ENCODE assay signal across 8 cellular contexts in genomic region chr14:102776761-102777710, GRCh38. TPM values are rescaled to one million over a fixed set of nuclear protein-coding genes. Genes with fewer than 3 reads are reported as not detected.
DNase-seq lines count a peak whose midpoint lies in the region; ATAC-seq lines count a peak whose summit lies in the region.

A gene with protein sequence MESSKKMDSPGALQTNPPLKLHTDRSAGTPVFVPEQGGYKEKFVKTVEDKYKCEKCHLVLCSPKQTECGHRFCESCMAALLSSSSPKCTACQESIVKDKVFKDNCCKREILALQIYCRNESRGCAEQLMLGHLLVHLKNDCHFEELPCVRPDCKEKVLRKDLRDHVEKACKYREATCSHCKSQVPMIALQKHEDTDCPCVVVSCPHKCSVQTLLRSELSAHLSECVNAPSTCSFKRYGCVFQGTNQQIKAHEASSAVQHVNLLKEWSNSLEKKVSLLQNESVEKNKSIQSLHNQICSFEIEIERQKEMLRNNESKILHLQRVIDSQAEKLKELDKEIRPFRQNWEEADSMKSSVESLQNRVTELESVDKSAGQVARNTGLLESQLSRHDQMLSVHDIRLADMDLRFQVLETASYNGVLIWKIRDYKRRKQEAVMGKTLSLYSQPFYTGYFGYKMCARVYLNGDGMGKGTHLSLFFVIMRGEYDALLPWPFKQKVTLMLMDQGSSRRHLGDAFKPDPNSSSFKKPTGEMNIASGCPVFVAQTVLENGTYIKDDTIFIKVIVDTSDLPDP (plus strand): TSS chr14:102777449. CDS start chr14:102870202, 92,753 bp downstream.

- peak; percentile 84 for DNase-seq in Daoy (ENCODE audit: low read depth)
- peak; percentile 44 for DNase-seq in LoVo (ENCODE audit: low spot score)
- DNase-seq in activated CD4-positive, alpha-beta T cell treated with anti-CD3 and anti-CD28 coated beads for 24 hours (ENCODE audit: low read depth in 2 of 2): peak; percentile 71 to 73
- DNase-seq in cerebellar cortex (ENCODE audit: low spot score): peak; percentile 38
- DNase-seq in kidney tubule cell (ENCODE audit: low spot score): peak; percentile 88
- DNase-seq in stimulated activated CD4-positive, alpha-beta T cell treated with anti-CD3 and anti-CD28 coated beads, Interleukin-1b, Interleukin-23, amount 100 ng/mL, for 1 hour (ENCODE audit: low read depth in 2 of 2): peak; percentile 67 to 76
- no peak for DNase-seq in NCI-H2107 treated with DMSO at 0.1 percent for 48 hours (lab: John Stamatoyannopoulos, UW; ENCODE audit: unreplicated experiment)

- ATAC-seq in GM21737 (IDR thresholded peaks at IDR 0.05; ENCODE audit: unreplicated experiment): peak; percentile 56

RNA-seq across cellular contexts. Expression of the gene that starts here (rescaled TPM):
- 35.7 and 41.9 TPM in 2 replicates for total RNA-seq in Daoy (2014; rRNA removed; shearing (Covaris generic))
